Comparison of ENCODE assay signal across 8 cellular contexts in the genomic region with DNA sequence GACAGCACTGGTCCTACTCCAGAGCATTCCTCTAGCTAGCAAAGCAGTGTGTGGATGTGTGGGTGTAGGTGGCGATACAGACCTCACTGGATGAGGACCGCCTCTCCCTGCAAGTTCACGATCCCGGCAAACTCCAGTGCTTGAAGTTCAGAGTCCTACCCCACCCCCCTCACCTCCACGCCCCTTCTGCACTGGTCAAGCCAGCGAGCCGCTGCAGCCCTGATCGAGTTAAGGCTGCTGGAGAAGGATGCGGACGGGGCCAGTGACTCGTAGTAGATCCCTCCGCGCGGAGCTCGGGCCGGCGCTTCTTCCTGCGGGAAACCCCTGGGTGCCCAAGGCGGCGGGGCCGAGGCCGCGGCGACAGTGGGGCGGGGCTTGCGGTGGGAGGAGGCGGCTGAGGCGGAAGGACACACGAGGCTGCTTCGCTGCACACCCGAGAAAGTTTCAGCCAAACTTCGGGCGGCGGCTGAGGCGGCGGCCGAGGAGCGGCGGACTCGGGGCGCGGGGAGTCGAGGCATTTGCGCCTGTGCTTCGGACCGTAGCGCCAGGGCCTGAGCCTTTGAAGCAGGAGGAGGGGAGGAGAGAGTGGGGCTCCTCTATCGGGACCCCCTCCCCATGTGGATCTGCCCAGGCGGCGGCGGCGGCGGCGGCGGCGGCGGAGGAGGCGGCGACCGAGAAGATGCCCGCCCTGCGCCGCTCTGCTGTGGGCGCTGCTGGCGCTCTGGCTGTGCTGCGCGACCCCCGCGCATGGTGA.
DNase-seq lines count a peak whose midpoint lies in the region; ATAC-seq and TF ChIP-seq lines count a peak whose summit lies in the region.
"Not testable (repeated sequence)": the region's sequence is repeated elsewhere in the genome, so short reads cannot be mapped to it uniquely, and the experiment has no call there.

No MANE protein-coding gene starts in this region.

- H3K9me3 ChIP-seq in T-helper 17 cell (ENCODE audit: control insufficient read depth, low read length, poor library complexity, severe bottlenecking); smooth muscle cell (replicated peaks; ENCODE audit: low read depth); transverse colon: not testable (repeated sequence)

- not testable (repeated sequence) for H3K9ac ChIP-seq in smooth muscle cell (ENCODE audit: low read depth)

- H3F3A ChIP-seq in smooth muscle cell (ENCODE audit: low read depth), result not testable (repeated sequence)

- not testable (repeated sequence) for H3K79me2 ChIP-seq in smooth muscle cell (ENCODE audit: low read depth)

- peak overlapping the region; percentile 59 for H3K4me3 ChIP-seq in smooth muscle cell
- H3K4me3 ChIP-seq in transverse colon, result peak overlapping the region in 3 of 4 donors; percentile 40 to 52 (median 50)

- not testable (repeated sequence) for H2AFZ ChIP-seq in smooth muscle cell (ENCODE audit: low read depth)

- H3K4me1 ChIP-seq in smooth muscle cell (ENCODE audit: low read depth); transverse colon: not testable (repeated sequence)

- H3K36me3 ChIP-seq in smooth muscle cell (ENCODE audit: low read depth); transverse colon: not testable (repeated sequence)

- H3K4me2 ChIP-seq in smooth muscle cell, result peak overlapping the region; percentile 80

- peak; percentile 91 for ATAC-seq in T-helper 17 cell

- H3K36me3 Mint-ChIP-seq in T-helper 17 cell (ENCODE audit: low read depth), result not testable (repeated sequence)

- H3K27me3 ChIP-seq in smooth muscle cell (ENCODE audit: low read depth); transverse colon: not testable (repeated sequence)

- H3K27ac ChIP-seq in smooth muscle cell (ENCODE audit: low read depth), result peak overlapping the region; percentile 31
- peak overlapping the region; percentile 50 to 85 (median 77) for H3K27ac ChIP-seq in transverse colon

- TF ChIP-seq CTCF in smooth muscle cell (IDR thresholded peaks at IDR 0.05; ENCODE audit: borderline replicate concordance, insufficient read depth, poor library complexity, severe bottlenecking); transverse colon (IDR thresholded peaks at IDR 0.05): not testable (repeated sequence)

- not testable (repeated sequence) for TF ChIP-seq EP300 in transverse colon (IDR thresholded peaks at IDR 0.05; ENCODE audit: low read depth)

- not testable (repeated sequence) for H4K20me1 ChIP-seq in smooth muscle cell (ENCODE audit: low read depth)

- peak overlapping the region; percentile 78 for H3K4me3 Mint-ChIP-seq in T-helper 17 cell

- peak; percentile 54 for DNase-seq in GM04504 (ENCODE audit: low read depth)
- peak; percentile 18 for DNase-seq in NCI-H146 (lab: John Stamatoyannopoulos, UW)
- peak; percentile 34 to 44 (median 35) for DNase-seq in T-helper 17 cell
- peak; percentile 45 for DNase-seq in activated gamma-delta T cell treated with Interleukin-2 at 50 U/mL for 16 hours
- DNase-seq in erythroblast (lab: John Stamatoyannopoulos, UW), result peak; percentile 75 to 79
- DNase-seq in lung microvascular endothelial cell (ENCODE audit: low read depth in 2 of 2), result peak; percentile 47 to 70
- DNase-seq in smooth muscle cell (lab: John Stamatoyannopoulos, UW; ENCODE audit: unreplicated experiment), result peak; percentile 6
- peak; percentile 69 for DNase-seq in transverse colon

- WGBS in smooth muscle cell (ENCODE audit: low lambda C conversion rate), result 3% methylated on average over 37 of the region's 69 CpGs
- WGBS in transverse colon (ENCODE audit: low coverage in 1 of 2), 2 donors, result 0% methylated on average over 1 of the region's 69 CpGs; no CpG with 5 or more reads in 1 of the 2 donors

- H3K27ac Mint-ChIP-seq in T-helper 17 cell, result peak overlapping the region; percentile 57

- not testable (repeated sequence) for H3K27me3 Mint-ChIP-seq in T-helper 17 cell

- not testable (repeated sequence) for TF ChIP-seq POLR2A in erythroblast (IDR thresholded peaks at IDR 0.05; ENCODE audit: low read length)
- peak; percentile 33 for TF ChIP-seq POLR2A in transverse colon (IDR thresholded peaks at IDR 0.05)

- intact Hi-C loops in transverse colon (cut with DNase I; ENCODE audit: low total_unique reads), result not testable (repeated sequence)

- H3K4me1 Mint-ChIP-seq in T-helper 17 cell, result not testable (repeated sequence)

- in situ Hi-C loops in transverse colon (cut with MboI; ENCODE audit: low pct_ligation_motif_present in 1 of 4, low pct_unique_long_range_greater_than_20kb in 1 of 4, low sequenced_read_pairs in 3 of 4), result not testable (repeated sequence)

Comparison
In these comparisons a context has a peak if more than half of its experiments do, and no peak if none do; other contexts are left out.
1. Peak in every context shown above with its lines: DNase-seq, ATAC-seq, H3K4me3 ChIP-seq and H3K27ac ChIP-seq.
2. DNase-seq: peak in every context shown above with its lines; median percentile 77 in erythroblast; 69 in transverse colon; 58 in lung microvascular endothelial cell; 54 in GM04504; 45 in activated gamma-delta T cell treated with Interleukin-2 at 50 U/mL for 16 hours; 35 in T-helper 17 cell; 18 in NCI-H146; 6 in smooth muscle cell.